Comparison of ENCODE assay signal across 34 cellular contexts in genomic region chr1:234833118-234833517, GRCh38.
"Had no signal": no experiment of that assay in that cellular context is flagged by ENCODE, and none has a peak within 500 bp of the region (broad histone marks: within the 10 kb centered on the region; RNA-seq: fewer than 3 reads in every experiment).

No MANE protein-coding gene starts in this region.

- DNase-seq: Karpas-422, Kasumi-1, MG63, MM.1S, MV-4-11, NCI-H1048, NCI-H1092, NCI-H1092 treated with DMSO at 0.1 percent for 48 hours, NCI-H1105, NCI-H1105 treated with DMSO at 0.1 percent for 48 hours, NCI-H1417, NCI-H1417 treated with DMSO at 0.1 percent for 48 hours, NCI-H1436, NCI-H1436 treated with DMSO at 0.1 percent for 48 hours, NCI-H146, NCI-H1694, NCI-H1694 treated with DMSO at 0.1 percent for 48 hours, NCI-H187, NCI-H187 treated with DMSO at 0.1 percent for 48 hours, NCI-H1930, NCI-H2029, NCI-H2029 treated with DMSO at 0.1 percent for 48 hours, NCI-H2081, NCI-H2081 treated with DMSO at 0.1 percent for 48 hours, NCI-H2107, NCI-H2171, NCI-H2171 treated with DMSO at 0.1 percent for 48 hours, NCI-H2227 treated with DMSO at 0.1 percent for 48 hours, NCI-H226, NCI-H345, NCI-H446 treated with DMSO at 0.1 percent for 48 hours, NCI-H510A, NCI-H510A treated with DMSO at 0.1 percent for 48 hours, NCI-H524 had no signal

- H3K36me3 ChIP-seq: MG63 had no signal

- H3K27me3 ChIP-seq: MG63 had no signal

- H3K4me3 ChIP-seq: MG63 had no signal
